Comparison of ENCODE assay signal across 9 cellular contexts in the genomic region with DNA sequence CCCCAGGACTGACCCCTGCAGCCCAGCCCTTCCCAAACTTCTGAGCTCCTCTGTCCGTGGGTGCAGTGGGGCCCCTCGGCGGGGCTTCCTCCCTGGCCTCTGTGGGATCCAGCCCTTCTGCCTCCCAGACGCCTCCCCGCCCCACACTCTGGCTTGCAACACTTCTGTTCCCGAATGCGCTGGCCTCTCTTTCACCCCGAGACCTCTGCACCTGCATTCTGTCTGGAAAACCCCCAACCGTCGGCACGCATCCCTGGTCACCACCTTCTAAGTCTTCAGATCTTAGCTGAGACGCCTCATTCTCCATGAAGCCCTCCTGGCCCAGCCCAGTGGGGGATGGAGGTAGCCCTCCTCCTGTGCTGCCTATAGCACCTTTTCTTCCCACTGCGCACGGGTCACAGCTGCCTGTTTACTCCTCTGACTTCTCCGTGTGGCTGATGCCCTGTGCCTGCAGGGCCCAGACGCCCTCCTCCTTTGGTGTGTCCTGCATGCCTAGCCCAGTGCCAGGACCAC. TPM values are rescaled to one million over a fixed set of nuclear protein-coding genes. Genes with fewer than 3 reads are reported as not detected.
DNase-seq lines count a peak whose midpoint lies in the region; ATAC-seq and TF ChIP-seq lines count a peak whose summit lies in the region.
"Had no signal": no experiment of that assay in that cellular context is flagged by ENCODE, and none has a peak within 500 bp of the region (broad histone marks: within the 10 kb centered on the region; RNA-seq: fewer than 3 reads in every experiment).

No MANE protein-coding gene starts in this region.

- DNase-seq in T-helper 2 cell treated with Interferon-gamma antibody and Interleukin-4, amounts not matched to agents 5 μg/mL and 100 μg/mL, for 36 hours (ENCODE audit: low spot score) = no peak
- no peak for DNase-seq in T-helper 2 cell
- peak in 1 of 2 donors; percentile 81 for DNase-seq in cardiac muscle cell (ENCODE audit: low read depth in 1 of 2, low spot score in 1 of 2)
- peak; percentile 35 for DNase-seq in stimulated activated CD4-positive, alpha-beta T cell treated with anti-CD3 and anti-CD28 coated beads, Interleukin-4, amount 100 ng/mL, for 24 hours
- no peak for DNase-seq in middle frontal gyrus (ENCODE audit: extremely low spot score, low spot score)
- no peak for DNase-seq in DMS79 treated with DMSO at 0.1 percent for 48 hours (lab: John Stamatoyannopoulos, UW)

- TF ChIP-seq CTCF in SU-DHL-6 (IDR thresholded peaks at IDR 0.05; ENCODE audit: insufficient read depth, low read length, poor library complexity, severe bottlenecking) (no peak), cardiac muscle cell (IDR thresholded peaks at IDR 0.05; ENCODE audit: low read depth, low read length) (no peak)

- H3K27me3 ChIP-seq in SU-DHL-6 (ENCODE audit: low read length) (no peaks in the 10 kb centered on the region), cardiac muscle cell (no peaks in the 10 kb centered on the region)

- no peaks in the 10 kb centered on the region for H3K9me3 ChIP-seq in SU-DHL-6 (ENCODE audit: insufficient read depth, low read length)
- no peaks in the 10 kb centered on the region for H3K9me3 ChIP-seq in cardiac muscle cell (ENCODE audit: low read depth)

- no peaks in the 10 kb centered on the region for H3K27me3 Mint-ChIP-seq in T-helper 2 cell treated with Interferon-gamma antibody and Interleukin-4, amounts not matched to agents 5 μg/mL and 100 μg/mL, for 36 hours (ENCODE audit: low read depth)

- H3K36me3 ChIP-seq in SU-DHL-6 (ENCODE audit: low read length) (no peaks in the 10 kb centered on the region), cardiac muscle cell (no peaks in the 10 kb centered on the region)

- H3K4me1 Mint-ChIP-seq in T-helper 2 cell treated with Interferon-gamma antibody and Interleukin-4, amounts not matched to agents 5 μg/mL and 100 μg/mL, for 36 hours (ENCODE audit: low read depth) = peaks cover 34% of the 10 kb centered on the region

- no peak overlapping the region for H2AFZ ChIP-seq in SU-DHL-6 (ENCODE audit: low read depth, low read length, severe bottlenecking)

- H3K79me2 ChIP-seq in SU-DHL-6 (ENCODE audit: insufficient read depth, low read length) = no peaks in the 10 kb centered on the region

- H3K9me2 ChIP-seq in SU-DHL-6 (replicated peaks; ENCODE audit: insufficient read depth, low read length) = no peaks in the 10 kb centered on the region

- peak overlapping the region; percentile 69 for H3K4me3 Mint-ChIP-seq in T-helper 2 cell treated with Interferon-gamma antibody and Interleukin-4, amounts not matched to agents 5 μg/mL and 100 μg/mL, for 36 hours

- ATAC-seq in HG03378 (IDR thresholded peaks at IDR 0.05; ENCODE audit: unreplicated experiment) = no peak

- peak overlapping the region; percentile 30; the same call in 1 of the 2 replicates for H3K9ac ChIP-seq in SU-DHL-6 (ENCODE audit: low read length)

- H3K27ac ChIP-seq in SU-DHL-6 (ENCODE audit: low read depth, low read length) = peak overlapping the region; percentile 22
- peak overlapping the region; percentile 98 for H3K27ac ChIP-seq in cardiac muscle cell

- no peaks in the 10 kb centered on the region for H4K20me1 ChIP-seq in SU-DHL-6 (ENCODE audit: low read depth, low read length)

- H3K27ac Mint-ChIP-seq in T-helper 2 cell treated with Interferon-gamma antibody and Interleukin-4, amounts not matched to agents 5 μg/mL and 100 μg/mL, for 36 hours = peak overlapping the region; percentile 71

- peak overlapping the region; percentile 27 for H3K4me2 ChIP-seq in SU-DHL-6 (ENCODE audit: low read depth, low read length, poor library complexity, severe bottlenecking)

- peaks cover 59% of the 10 kb centered on the region for H3K4me1 ChIP-seq in cardiac muscle cell (ENCODE audit: low read depth)

- H3K9me3 Mint-ChIP-seq in T-helper 2 cell treated with Interferon-gamma antibody and Interleukin-4, amounts not matched to agents 5 μg/mL and 100 μg/mL, for 36 hours = no peaks in the 10 kb centered on the region

- H3K4me3 ChIP-seq in SU-DHL-6 (ENCODE audit: insufficient read depth, low read length, poor library complexity, severe bottlenecking) (no peak overlapping the region), cardiac muscle cell (no peak overlapping the region)

- H3K36me3 Mint-ChIP-seq in T-helper 2 cell treated with Interferon-gamma antibody and Interleukin-4, amounts not matched to agents 5 μg/mL and 100 μg/mL, for 36 hours (ENCODE audit: low read depth) = peaks cover 1% of the 10 kb centered on the region

- peaks cover 18% of the 10 kb centered on the region for H3F3A ChIP-seq in SU-DHL-6 (ENCODE audit: insufficient read depth)

RNA-seq across cellular contexts. Expression of a gene that starts 26.4 kb away (rescaled TPM):
- total RNA-seq in cardiac muscle cell = 2.0 and 5.2 TPM in 2 replicates
- polyA plus RNA-seq in cardiac muscle cell = 1.7 and 2.3 TPM in 2 replicates
- total RNA-seq: frontal cortex had no signal

RNA-seq across cellular contexts. Expression of a gene that starts 43.8 kb away (rescaled TPM):
- total RNA-seq in cardiac muscle cell = 15.0 and 65.2 TPM in 2 replicates
- 17.7 and 112 TPM in 2 replicates for polyA plus RNA-seq in cardiac muscle cell
